In genomic region chr7:39734605-39735004, GRCh38 we compare ENCODE assay signal across 9 cellular contexts.
DNase-seq lines count a peak whose midpoint lies in the region; ATAC-seq, FAIRE-seq and TF ChIP-seq lines count a peak whose summit lies in the region.
"Had no signal": no experiment of that assay in that cellular context is flagged by ENCODE, and none has a peak within 500 bp of the region (broad histone marks: within the 10 kb centered on the region; RNA-seq: fewer than 3 reads in every experiment).

No MANE protein-coding gene starts in this region.

- ATAC-seq in lower lobe of right lung, result no peak
- no peak for ATAC-seq in body of pancreas

- H3K4me1 ChIP-seq in adipocyte (ENCODE audit: control insufficient read depth, insufficient read depth, low read length) (peaks cover 23% of the 10 kb centered on the region), lower lobe of right lung (peaks cover 36% of the 10 kb centered on the region), body of pancreas (peaks cover 24% of the 10 kb centered on the region)

- H3K36me3 ChIP-seq in adipocyte (ENCODE audit: control insufficient read depth, insufficient read depth, low read length, severe bottlenecking) (no peaks in the 10 kb centered on the region), lower lobe of right lung (no peaks in the 10 kb centered on the region), body of pancreas (replicated peaks in 1 of 2; ENCODE audit: insufficient read depth in 1 of 2, low read depth in 2 of 2) (no peaks in the 10 kb centered on the region)

- H3K4me3 ChIP-seq in AG09309 (ENCODE audit: control insufficient read depth, low read depth, low read length) (peak overlapping the region; percentile 60; the same call in 1 of the 2 replicates), HFF-Myc (replicated peaks; ENCODE audit: low read depth, low read length) (peak overlapping the region; percentile 56), adipocyte (ENCODE audit: low read length) (peak overlapping the region; percentile 86), lower lobe of right lung (peak overlapping the region; percentile 68), body of pancreas (no peak overlapping the region)

- no peak for TF ChIP-seq POLR2A in body of pancreas (IDR thresholded peaks at IDR 0.05)

- TF ChIP-seq CTCF in AG09309 (IDR thresholded peaks at IDR 0.05; ENCODE audit: control insufficient read depth, insufficient read depth, low read depth, low read length, missing control alignments), result no peak
- no peak for TF ChIP-seq CTCF in HFF-Myc (IDR thresholded peaks at IDR 0.05; ENCODE audit: low read depth, low read length, missing control alignments)
- no peak for TF ChIP-seq CTCF in lower lobe of right lung (IDR thresholded peaks at IDR 0.05)
- no peak for TF ChIP-seq CTCF in body of pancreas (IDR thresholded peaks at IDR 0.05)

- WGBS in body of pancreas, 2 donors, result 63 to 66% methylated on average over 2 of the region's 2 CpGs

- H3K9me3 ChIP-seq in adipocyte (ENCODE audit: control insufficient read depth, low read length), result no peaks in the 10 kb centered on the region
- H3K9me3 ChIP-seq in lower lobe of right lung, result no peaks in the 10 kb centered on the region
- no peaks in the 10 kb centered on the region for H3K9me3 ChIP-seq in body of pancreas

- no peak for FAIRE-seq in HTR-8/SVneo (lab: Jason Lieb, UNC)

- DNase-seq in AG09309 (ENCODE audit: low read depth) (no peak), HFF-Myc (ENCODE audit: extremely low read depth, low read depth) (no peak), adipocyte (ENCODE audit: low read depth) (peak; percentile 17), lower lobe of right lung (no peak), body of pancreas (no peak), HTR-8/SVneo (ENCODE audit: insufficient read length, low spot score) (no peak), inferior parietal cortex (ENCODE audit: extremely low spot score) (no peak)
- DNase-seq in NK-92 treated with Interleukin-12 subunit alpha and Interleukin-12 subunit beta, amount 100 ng/mL, for 24 hours (lab: John Stamatoyannopoulos, UW), result no peak
- DNase-seq: activated effector memory CD4-positive, alpha-beta T cell treated with Interleukin-2 at 50 U/mL for 16 hours had no signal

- intact Hi-C loops in lower lobe of right lung (cut with DNase I), result no loop called here
- intact Hi-C loops in body of pancreas (cut with DNase I), result no loop called here

- peak overlapping the region; percentile 88 for H3K27ac ChIP-seq in lower lobe of right lung
- no peak overlapping the region for H3K27ac ChIP-seq in body of pancreas

- H3K27me3 ChIP-seq in adipocyte (replicated peaks; ENCODE audit: control insufficient read depth, insufficient read depth, low read length), result no peaks in the 10 kb centered on the region
- no peaks in the 10 kb centered on the region for H3K27me3 ChIP-seq in lower lobe of right lung (ENCODE audit: low read depth)
- H3K27me3 ChIP-seq in body of pancreas, result no peaks in the 10 kb centered on the region

- H3K9ac ChIP-seq in adipocyte (ENCODE audit: low read length), result no peak overlapping the region

Comparison
In these comparisons a context has a peak if more than half of its experiments do, and no peak if none do; other contexts are left out.
1. H3K4me3 ChIP-seq: peak in AG09309 (single experiment), HFF-Myc (single experiment), adipocyte (single experiment) and lower lobe of right lung (single experiment); none in body of pancreas (0 of 2).